ENCODE assay signal across 7 cellular contexts in genomic region chr4:55125763-55126541, GRCh38. TPM values are rescaled to one million over a fixed set of nuclear protein-coding genes. Genes with fewer than 3 reads are reported as not detected.
DNase-seq lines count a peak whose midpoint lies in the region; ATAC-seq and TF ChIP-seq lines count a peak whose summit lies in the region.

No MANE protein-coding gene starts in this region.

- intact Hi-C loops in ascending aorta (cut with DNase I): loop anchor here (5.0 kb wide), 1 partner anchor 124 kb away; no protein-coding TSS in a partner anchor
- intact Hi-C loops in CD8-positive, alpha-beta T cell (cut with DNase I, micrococcal nuclease): no loop called here

- H3K36me3 Mint-ChIP-seq in stimulated activated memory B cell treated with anti-CD40 and anti-IgM and Interleukin-4, amounts not matched to agents 10 μg/mL and 1 μg/mL and 100 μg/mL, for 72 hours: no peaks in the 10 kb centered on the region
- H3K36me3 Mint-ChIP-seq in CD8-positive, alpha-beta T cell: no peaks in the 10 kb centered on the region

- H3K27ac Mint-ChIP-seq in stimulated activated memory B cell treated with anti-CD40 and anti-IgM and Interleukin-4, amounts not matched to agents 10 μg/mL and 1 μg/mL and 100 μg/mL, for 72 hours: no peak overlapping the region
- H3K27ac Mint-ChIP-seq in CD8-positive, alpha-beta T cell: no peak overlapping the region

- CTCF ChIA-PET in CD8-positive, alpha-beta T cell (lab: Charles Lee): no interaction called here

- H3K27ac ChIP-seq in HUES6 (ENCODE audit: low read depth, low read length) (no peak overlapping the region; the same call in 1 of the 2 replicates), ascending aorta (no peak overlapping the region), iPS DF 6.9 (ENCODE audit: low read length) (no peak overlapping the region)
- no peak overlapping the region for H3K27ac ChIP-seq in CD8-positive, alpha-beta T cell (ENCODE audit: low read depth, low read length)

- H3K9me3 ChIP-seq in HUES6 (ENCODE audit: control insufficient read depth, insufficient read depth, low read depth, low read length) (0 out of 2 replicates have a peak, but pooled peaks cover 4% of the 10 kb centered on the region), ascending aorta (no peaks in the 10 kb centered on the region), iPS DF 6.9 (ENCODE audit: control insufficient read depth, insufficient read depth, low read length) (no peaks in the 10 kb centered on the region)
- no peaks in the 10 kb centered on the region for H3K9me3 ChIP-seq in CD8-positive, alpha-beta T cell (ENCODE audit: low read length)

- peaks cover 37% of the 10 kb centered on the region for H3K27me3 Mint-ChIP-seq in stimulated activated memory B cell treated with anti-CD40 and anti-IgM and Interleukin-4, amounts not matched to agents 10 μg/mL and 1 μg/mL and 100 μg/mL, for 72 hours
- H3K27me3 Mint-ChIP-seq in CD8-positive, alpha-beta T cell (ENCODE audit: low read depth): peaks cover 34% of the 10 kb centered on the region

- H3K36me3 ChIP-seq in HUES6 (ENCODE audit: control insufficient read depth, insufficient read depth, low read length) (peaks cover 7% of the 10 kb centered on the region; the same call in 1 of the 2 replicates), ascending aorta (no peaks in the 10 kb centered on the region), iPS DF 6.9 (ENCODE audit: control insufficient read depth, insufficient read depth, low read length) (no peaks in the 10 kb centered on the region)
- H3K36me3 ChIP-seq in CD8-positive, alpha-beta T cell (ENCODE audit: insufficient read depth, low read length): no peaks in the 10 kb centered on the region

- H3K4me3 ChIP-seq in HUES6 (ENCODE audit: low read depth, low read length) (peak overlapping the region; percentile 100), ascending aorta (peak overlapping the region; percentile 54 to 65), iPS DF 6.9 (ENCODE audit: low read length) (peak overlapping the region; percentile 55; the same call in 1 of the 2 replicates)
- no peak overlapping the region for H3K4me3 ChIP-seq in CD8-positive, alpha-beta T cell (ENCODE audit: low read depth, low read length)

- TF ChIP-seq CTCF in ascending aorta (IDR thresholded peaks at IDR 0.05): no peak
- TF ChIP-seq CTCF in CD8-positive, alpha-beta T cell (IDR thresholded peaks at IDR 0.05): no peak

- ATAC-seq in stimulated activated memory B cell treated with anti-CD40 and anti-IgM and Interleukin-4, amounts not matched to agents 10 μg/mL and 1 μg/mL and 100 μg/mL, for 72 hours: no peak
- ATAC-seq in HG03097 (IDR thresholded peaks at IDR 0.05; ENCODE audit: low FRiP score, unreplicated experiment): no peak
- no peak for ATAC-seq in CD8-positive, alpha-beta T cell

- H3K4me1 ChIP-seq in HUES6 (ENCODE audit: control insufficient read depth, insufficient read depth, low read length) (peaks cover 18% of the 10 kb centered on the region), ascending aorta (no peaks in the 10 kb centered on the region), iPS DF 6.9 (ENCODE audit: control insufficient read depth, insufficient read depth, low read length) (peaks cover 3% of the 10 kb centered on the region; the same call in 1 of the 2 replicates)
- no peaks in the 10 kb centered on the region for H3K4me1 ChIP-seq in CD8-positive, alpha-beta T cell (ENCODE audit: insufficient read depth, low read length)

- peak overlapping the region; percentile 3 for H3K4me3 Mint-ChIP-seq in stimulated activated memory B cell treated with anti-CD40 and anti-IgM and Interleukin-4, amounts not matched to agents 10 μg/mL and 1 μg/mL and 100 μg/mL, for 72 hours
- no peak overlapping the region for H3K4me3 Mint-ChIP-seq in CD8-positive, alpha-beta T cell

- H3K9me3 Mint-ChIP-seq in stimulated activated memory B cell treated with anti-CD40 and anti-IgM and Interleukin-4, amounts not matched to agents 10 μg/mL and 1 μg/mL and 100 μg/mL, for 72 hours: no peaks in the 10 kb centered on the region
- peaks cover 3% of the 10 kb centered on the region for H3K9me3 Mint-ChIP-seq in CD8-positive, alpha-beta T cell

- H3K27me3 ChIP-seq in HUES6 (ENCODE audit: control insufficient read depth, insufficient read depth, low read length): peaks cover 22% of the 10 kb centered on the region
- H3K27me3 ChIP-seq in ascending aorta: no peaks in the 10 kb centered on the region
- H3K27me3 ChIP-seq in iPS DF 6.9 (ENCODE audit: control insufficient read depth, insufficient read depth, low read length): no peaks in the 10 kb centered on the region; the same call in 1 of the 2 replicates
- no peaks in the 10 kb centered on the region for H3K27me3 ChIP-seq in CD8-positive, alpha-beta T cell (ENCODE audit: insufficient read depth, low read length)

- POLR2A ChIA-PET in CD8-positive, alpha-beta T cell (lab: Charles Lee): no interaction called here

- peak overlapping the region; percentile 65 for H3K9ac ChIP-seq in HUES6 (ENCODE audit: low read length)

- H3K4me1 Mint-ChIP-seq in stimulated activated memory B cell treated with anti-CD40 and anti-IgM and Interleukin-4, amounts not matched to agents 10 μg/mL and 1 μg/mL and 100 μg/mL, for 72 hours: no peaks in the 10 kb centered on the region
- no peaks in the 10 kb centered on the region for H3K4me1 Mint-ChIP-seq in CD8-positive, alpha-beta T cell (ENCODE audit: low read depth)

- DNase-seq in ascending aorta (ENCODE audit: low spot score in 2 of 2) (no peak), iPS DF 6.9 (ENCODE audit: low read depth, low spot score) (no peak), activated gamma-delta T cell (lab: John Stamatoyannopoulos, UW) (no peak)
- DNase-seq in CD8-positive, alpha-beta T cell: no peak

- no CpG with 5 or more reads among the region's 32 CpGs for WGBS in iPS DF 6.9 (ENCODE audit: insufficient coverage, insufficient read length)

RNA-seq across cellular contexts. Expression of gene KDR, which starts 0.6 kb away (rescaled TPM):
- total RNA-seq in ascending aorta: 22.9 TPM
- not detected for total RNA-seq in CD8-positive, alpha-beta T cell

Comparison
In these comparisons a context has a peak if more than half of its experiments do, and no peak if none do; other contexts are left out.
1. RNA of gene KDR, which starts 0.6 kb away (total RNA-seq): 22.9 TPM in ascending aorta (single experiment); not detected in CD8-positive, alpha-beta T cell; every median in the first group is over 10 times any median in the second.